ENCODE assay signal across 10 cellular contexts in genomic region chr2:231615058-231615671, GRCh38. TPM values are rescaled to one million over a fixed set of nuclear protein-coding genes. Genes with fewer than 3 reads are reported as not detected.
DNase-seq lines count a peak whose midpoint lies in the region; ATAC-seq, FAIRE-seq and TF ChIP-seq lines count a peak whose summit lies in the region.
"Had no signal": no experiment of that assay in that cellular context is flagged by ENCODE, and none has a peak within 500 bp of the region (broad histone marks: within the 10 kb centered on the region; RNA-seq: fewer than 3 reads in every experiment).

No MANE protein-coding gene starts in this region.

- H3K36me3 ChIP-seq in iPS-20b (ENCODE audit: insufficient read depth, low read depth, low read length) = no peaks in the 10 kb centered on the region

- H3K36me3 Mint-ChIP-seq in activated T-helper 2 cell treated with anti-CD3 and anti-CD28 coated beads, Interferon-gamma antibody, Interleukin-2, Interleukin-4, amounts not matched to agents 10 μg/mL and 5 μg/mL and 100 μg/mL, durations not matched to agents 14 hours and 24 hours and 36 hours (ENCODE audit: low read depth) = no peaks in the 10 kb centered on the region
- H3K36me3 Mint-ChIP-seq in stimulated activated naive CD8-positive, alpha-beta T cell treated with anti-CD3 and anti-CD28 coated beads, Interleukin-15, Interleukin-2, amounts not matched to agents 100 ng/mL and 50 ng/mL, for 24 hours (ENCODE audit: low read depth) = no peaks in the 10 kb centered on the region

- peak overlapping the region; percentile 74 for H3K4me3 Mint-ChIP-seq in activated T-helper 2 cell treated with anti-CD3 and anti-CD28 coated beads, Interferon-gamma antibody, Interleukin-2, Interleukin-4, amounts not matched to agents 10 μg/mL and 5 μg/mL and 100 μg/mL, durations not matched to agents 14 hours and 24 hours and 36 hours (ENCODE audit: low read depth)
- peak overlapping the region; percentile 82 for H3K4me3 Mint-ChIP-seq in stimulated activated naive CD8-positive, alpha-beta T cell treated with anti-CD3 and anti-CD28 coated beads, Interleukin-15, Interleukin-2, amounts not matched to agents 100 ng/mL and 50 ng/mL, for 24 hours

- FAIRE-seq in H54 (lab: Jason Lieb, UNC) = no peak

- no peaks in the 10 kb centered on the region for H3K27me3 Mint-ChIP-seq in activated T-helper 2 cell treated with anti-CD3 and anti-CD28 coated beads, Interferon-gamma antibody, Interleukin-2, Interleukin-4, amounts not matched to agents 10 μg/mL and 5 μg/mL and 100 μg/mL, durations not matched to agents 14 hours and 24 hours and 36 hours (ENCODE audit: low read depth)
- H3K27me3 Mint-ChIP-seq in stimulated activated naive CD8-positive, alpha-beta T cell treated with anti-CD3 and anti-CD28 coated beads, Interleukin-15, Interleukin-2, amounts not matched to agents 100 ng/mL and 50 ng/mL, for 24 hours = no peaks in the 10 kb centered on the region

- H3K27ac Mint-ChIP-seq in activated T-helper 2 cell treated with anti-CD3 and anti-CD28 coated beads, Interferon-gamma antibody, Interleukin-2, Interleukin-4, amounts not matched to agents 10 μg/mL and 5 μg/mL and 100 μg/mL, durations not matched to agents 14 hours and 24 hours and 36 hours = peak overlapping the region; percentile 92
- peak overlapping the region; percentile 99 for H3K27ac Mint-ChIP-seq in stimulated activated naive CD8-positive, alpha-beta T cell treated with anti-CD3 and anti-CD28 coated beads, Interleukin-15, Interleukin-2, amounts not matched to agents 100 ng/mL and 50 ng/mL, for 24 hours

- no peaks in the 10 kb centered on the region for H3K9me3 Mint-ChIP-seq in activated T-helper 2 cell treated with anti-CD3 and anti-CD28 coated beads, Interferon-gamma antibody, Interleukin-2, Interleukin-4, amounts not matched to agents 10 μg/mL and 5 μg/mL and 100 μg/mL, durations not matched to agents 14 hours and 24 hours and 36 hours
- H3K9me3 Mint-ChIP-seq in stimulated activated naive CD8-positive, alpha-beta T cell treated with anti-CD3 and anti-CD28 coated beads, Interleukin-15, Interleukin-2, amounts not matched to agents 100 ng/mL and 50 ng/mL, for 24 hours = no peaks in the 10 kb centered on the region

- TF ChIP-seq POLR2A in H54 (IDR thresholded peaks at IDR 0.05; ENCODE audit: low read depth, low read length) = no peak

- peaks cover 50% of the 10 kb centered on the region for H3K4me1 Mint-ChIP-seq in activated T-helper 2 cell treated with anti-CD3 and anti-CD28 coated beads, Interferon-gamma antibody, Interleukin-2, Interleukin-4, amounts not matched to agents 10 μg/mL and 5 μg/mL and 100 μg/mL, durations not matched to agents 14 hours and 24 hours and 36 hours (ENCODE audit: low read depth)
- peaks cover 65% of the 10 kb centered on the region for H3K4me1 Mint-ChIP-seq in stimulated activated naive CD8-positive, alpha-beta T cell treated with anti-CD3 and anti-CD28 coated beads, Interleukin-15, Interleukin-2, amounts not matched to agents 100 ng/mL and 50 ng/mL, for 24 hours (ENCODE audit: low read depth)

- peaks cover 28% of the 10 kb centered on the region for H3K4me1 ChIP-seq in iPS-20b (ENCODE audit: insufficient read depth, low read length)

- H3K27ac ChIP-seq in iPS-20b (ENCODE audit: low read length) = peak overlapping the region; percentile 94
- H3K27ac ChIP-seq: 22Rv1, SK-N-MC had no signal

- intact Hi-C loops in activated T-helper 2 cell treated with anti-CD3 and anti-CD28 coated beads, Interferon-gamma antibody, Interleukin-2, Interleukin-4, amounts not matched to agents 10 μg/mL and 5 μg/mL and 100 μg/mL, durations not matched to agents 14 hours and 24 hours and 36 hours (cut with micrococcal nuclease) = loop anchor here (10.0 kb wide), 1 partner anchor 560 kb away; the partner anchor contains the start of gene PSMD1

- no peak for ATAC-seq in GM19324 (IDR thresholded peaks at IDR 0.05; ENCODE audit: low FRiP score, unreplicated experiment)
- ATAC-seq in omental fat pad (ENCODE audit: low FRiP score) = no peak

- no peaks in the 10 kb centered on the region for H3K9me3 ChIP-seq in iPS-20b (ENCODE audit: insufficient read depth, low read depth, low read length)

- DNase-seq in DMS153 (lab: John Stamatoyannopoulos, UW) (peak; percentile 27), DMS153 treated with DMSO at 0.1 percent for 48 hours (lab: John Stamatoyannopoulos, UW; ENCODE audit: unreplicated experiment) (no peak), omental fat pad (ENCODE audit: low spot score) (no peak), H54 (ENCODE audit: insufficient read length, low spot score) (no peak)
- DNase-seq in activated T-helper 2 cell treated with anti-CD3 and anti-CD28 coated beads, Interferon-gamma antibody, Interleukin-2, Interleukin-4, amounts not matched to agents 10 μg/mL and 5 μg/mL and 100 μg/mL, durations not matched to agents 14 hours and 24 hours and 36 hours (ENCODE audit: low spot score) = no peak

- no peak for TF ChIP-seq CTCF in omental fat pad (IDR thresholded peaks at IDR 0.05)

- H3K27me3 ChIP-seq in iPS-20b (ENCODE audit: insufficient read depth, low read length) = no peaks in the 10 kb centered on the region

- H3K9ac ChIP-seq in iPS-20b (ENCODE audit: low read depth, low read length) = peak overlapping the region; percentile 98

- peak overlapping the region; percentile 71; the same call in 1 of the 2 replicates for H3K4me3 ChIP-seq in iPS-20b (ENCODE audit: low read length)
- H3K4me3 ChIP-seq: SK-N-MC had no signal

RNA-seq across cellular contexts. Expression of gene TEX44, which starts 22.5 kb away (rescaled TPM):
- not detected in 2 replicates for total RNA-seq in activated T-helper 2 cell treated with anti-CD3 and anti-CD28 coated beads, Interferon-gamma antibody, Interleukin-2, Interleukin-4, amounts not matched to agents 10 μg/mL and 5 μg/mL and 100 μg/mL, durations not matched to agents 14 hours and 24 hours and 36 hours
- not detected for total RNA-seq in omental fat pad
